Comparison of ENCODE assay signal across 8 cellular contexts in genomic region chr14:96592591-96593388, GRCh38.
A peak's percentile ranks its signal among the peaks of the same experiment; 100 is the strongest.
DNase-seq lines count a peak whose midpoint lies in the region; ATAC-seq, FAIRE-seq and TF ChIP-seq lines count a peak whose summit lies in the region.

No MANE protein-coding gene starts in this region.

- ATAC-seq in GM18498 (IDR thresholded peaks at IDR 0.05; ENCODE audit: unreplicated experiment) (peak; percentile 80), HG03039 (IDR thresholded peaks at IDR 0.05; ENCODE audit: unreplicated experiment) (peak; percentile 77)

- peak overlapping the region; percentile 29 for H3K4me3 ChIP-seq in bronchial epithelial cell (ENCODE audit: low read depth, low read length)

- DNase-seq in activated CD4-positive, CD25-positive, alpha-beta regulatory T cell treated with anti-CD3 and anti-CD28 coated beads, Interleukin-2, amount 50 U/mL, for 16 hours (ENCODE audit: low read depth, low spot score) = peak; percentile 17
- DNase-seq in bronchial epithelial cell (ENCODE audit: low read depth) (peak; percentile 18), left kidney (ENCODE audit: low read depth, low spot score) (peak; percentile 82), NCI-H2081 treated with DMSO at 0.1 percent for 48 hours (lab: John Stamatoyannopoulos, UW) (no peak), dedifferentiated amniotic fluid mesenchymal stem cell (ENCODE audit: extremely low spot score) (no peak)
- DNase-seq in stimulated activated CD4-positive, alpha-beta T cell treated with anti-CD3 and anti-CD28 coated beads, TNF-alpha, amount 100 ng/mL, for 48 hours (ENCODE audit: low read depth in 3 of 3) = peak; percentile 22 to 58 (median 31)

- no peak for TF ChIP-seq CTCF in bronchial epithelial cell (IDR thresholded peaks at IDR 0.05; ENCODE audit: insufficient read depth, low read length, severe bottlenecking)

- H3K36me3 ChIP-seq in bronchial epithelial cell (ENCODE audit: control insufficient read depth, insufficient read depth, low read length) = no peaks in the 10 kb centered on the region

- FAIRE-seq in bronchial epithelial cell (lab: Jason Lieb, UNC) = no peak

- no peaks in the 10 kb centered on the region for H3K27me3 ChIP-seq in bronchial epithelial cell (ENCODE audit: control insufficient read depth, insufficient read depth, low read length)

Comparison
In these comparisons a context has a peak if more than half of its experiments do, and no peak if none do; other contexts are left out.
1. DNase-seq: peak in activated CD4-positive, CD25-positive, alpha-beta regulatory T cell treated with anti-CD3 and anti-CD28 coated beads, Interleukin-2, amount 50 U/mL, for 16 hours (single experiment), bronchial epithelial cell (single experiment), left kidney (single experiment) and stimulated activated CD4-positive, alpha-beta T cell treated with anti-CD3 and anti-CD28 coated beads, TNF-alpha, amount 100 ng/mL, for 48 hours (3 of 3); none in NCI-H2081 treated with DMSO at 0.1 percent for 48 hours (single experiment) and dedifferentiated amniotic fluid mesenchymal stem cell (single experiment).